Comparison of ENCODE assay signal across 14 cellular contexts in genomic region chr2:132424526-132425121, GRCh38. TPM values are rescaled to one million over a fixed set of nuclear protein-coding genes. Genes with fewer than 3 reads are reported as not detected.
A peak's percentile ranks its signal among the peaks of the same experiment; 100 is the strongest.
DNase-seq lines count a peak whose midpoint lies in the region; ATAC-seq and TF ChIP-seq lines count a peak whose summit lies in the region.
"Had no signal": no experiment of that assay in that cellular context is flagged by ENCODE, and none has a peak within 500 bp of the region (broad histone marks: within the 10 kb centered on the region; RNA-seq: fewer than 3 reads in every experiment).

No MANE protein-coding gene starts in this region.

- DNase-seq in MG63 (peak; percentile 54), fibroblast of lung (ENCODE audit: low read depth in 2 of 2) (peak; percentile 69 to 70), lower lobe of right lung (no peak), upper lobe of left lung (no peak), uterus (no peak), D341Med (ENCODE audit: low spot score) (no peak)
- no peak for DNase-seq in activated CD4-positive, alpha-beta T cell treated with anti-CD3 and anti-CD28 coated beads for 4 hours
- DNase-seq: NCI-H2171, OCI-M1, posterior cingulate gyrus, T-helper 1 cell had no signal

- H3K4me2 ChIP-seq in fibroblast of lung (ENCODE audit: extremely low read depth, insufficient read depth, low read length) = no peak overlapping the region

- H3K27me3 ChIP-seq in MG63 (no peaks in the 10 kb centered on the region), fibroblast of lung (ENCODE audit: control insufficient read depth, insufficient read depth, low read length) (no peaks in the 10 kb centered on the region), lower lobe of right lung (ENCODE audit: low read depth) (no peaks in the 10 kb centered on the region), upper lobe of left lung (no peaks in the 10 kb centered on the region), uterus (no peaks in the 10 kb centered on the region)
- H3K27me3 ChIP-seq: breast epithelium had no signal

- TF ChIP-seq POLR2A in upper lobe of left lung (IDR thresholded peaks at IDR 0.05) = no peak
- no peak for TF ChIP-seq POLR2A in uterus (IDR thresholded peaks at IDR 0.05)

- ATAC-seq in lower lobe of right lung (peak; percentile 68 to 71), upper lobe of left lung (ENCODE audit: low FRiP score in 2 of 2) (peak; percentile 23 to 93)

- H4K20me1 ChIP-seq in fibroblast of lung (ENCODE audit: control insufficient read depth, extremely low read depth, insufficient read depth, low read length) = no peaks in the 10 kb centered on the region

- WGBS in upper lobe of left lung, 2 donors = 82 to 86% methylated on average over 5 of the region's 5 CpGs

- H3K79me2 ChIP-seq in fibroblast of lung (ENCODE audit: control insufficient read depth, insufficient read depth, low read length) = no peaks in the 10 kb centered on the region

- TF ChIP-seq CTCF in fibroblast of lung (conservative IDR thresholded peaks at IDR 0.05 in 1 of 2, IDR thresholded peaks at IDR 0.05 in 1 of 2; ENCODE audit: low read depth in 1 of 2, low read length in 2 of 2) = peak in 1 of 2 donors; percentile 24
- TF ChIP-seq CTCF in lower lobe of right lung (IDR thresholded peaks at IDR 0.05) = no peak
- TF ChIP-seq CTCF in upper lobe of left lung (IDR thresholded peaks at IDR 0.05) = no peak
- no peak for TF ChIP-seq CTCF in uterus (IDR thresholded peaks at IDR 0.05)

- H3K4me3 ChIP-seq in MG63 = no peak overlapping the region
- no peak overlapping the region for H3K4me3 ChIP-seq in fibroblast of lung (replicated peaks in 1 of 4; ENCODE audit: control extremely low read depth in 1 of 4, insufficient read depth in 1 of 4, low read depth in 3 of 4, low read length in 4 of 4)
- H3K4me3 ChIP-seq in lower lobe of right lung = no peak overlapping the region
- no peak overlapping the region for H3K4me3 ChIP-seq in upper lobe of left lung
- no peak overlapping the region for H3K4me3 ChIP-seq in uterus
- H3K4me3 ChIP-seq: breast epithelium, lung had no signal

- no peak for TF ChIP-seq EP300 in upper lobe of left lung (IDR thresholded peaks at IDR 0.05)

- H3K27ac ChIP-seq in fibroblast of lung (ENCODE audit: insufficient read depth, low read length) (no peak overlapping the region), lower lobe of right lung (no peak overlapping the region), upper lobe of left lung (no peak overlapping the region), uterus (no peak overlapping the region)
- H3K27ac ChIP-seq: breast epithelium had no signal

- no peak overlapping the region for H3K9ac ChIP-seq in fibroblast of lung (ENCODE audit: insufficient read depth, low read length)

- intact Hi-C loops in lower lobe of right lung (cut with DNase I) = no loop called here
- intact Hi-C loops in uterus (cut with DNase I; ENCODE audit: low total_unique reads) = no loop called here

- H3K9me3 ChIP-seq in MG63 = no peaks in the 10 kb centered on the region
- no peaks in the 10 kb centered on the region for H3K9me3 ChIP-seq in fibroblast of lung (ENCODE audit: control insufficient read depth, insufficient read depth, low read depth, low read length)
- no peaks in the 10 kb centered on the region for H3K9me3 ChIP-seq in lower lobe of right lung
- no peaks in the 10 kb centered on the region for H3K9me3 ChIP-seq in upper lobe of left lung
- no peaks in the 10 kb centered on the region for H3K9me3 ChIP-seq in uterus
- H3K9me3 ChIP-seq: breast epithelium had no signal

- H3K4me1 ChIP-seq in fibroblast of lung (ENCODE audit: control insufficient read depth, extremely low read depth, insufficient read depth, low read length) (no peaks in the 10 kb centered on the region), lower lobe of right lung (no peaks in the 10 kb centered on the region), upper lobe of left lung (peaks cover 0 to 3% (median 0%) of the 10 kb centered on the region in 4 donors), uterus (no peaks in the 10 kb centered on the region)
- H3K4me1 ChIP-seq: breast epithelium had no signal

- no peaks in the 10 kb centered on the region; the same call in 1 of the 2 replicates for H3K36me3 ChIP-seq in MG63
- no peaks in the 10 kb centered on the region for H3K36me3 ChIP-seq in fibroblast of lung (ENCODE audit: control insufficient read depth, insufficient read depth, low read length)
- no peaks in the 10 kb centered on the region for H3K36me3 ChIP-seq in lower lobe of right lung
- H3K36me3 ChIP-seq in upper lobe of left lung = no peaks in the 10 kb centered on the region
- H3K36me3 ChIP-seq in uterus = no peaks in the 10 kb centered on the region
- H3K36me3 ChIP-seq: breast epithelium had no signal

- no peak overlapping the region for H2AFZ ChIP-seq in fibroblast of lung (ENCODE audit: low read length)

RNA-seq across cellular contexts. Expression of gene GPR39, which starts 8.0 kb away (rescaled TPM):
- 0.95 and 3.1 TPM in 2 replicates for total RNA-seq in MG63 (2014; rRNA removed; shearing (Covaris generic); ENCODE audit: low replicate concordance)
- 0.26 and 1.3 TPM in 2 replicates for total RNA-seq in fibroblast of lung
- 1.00 and 2.3 TPM in 2 replicates for polyA plus RNA-seq in fibroblast of lung
- polyA plus RNA-seq in fibroblast of lung (2012) = 0.82 and 1.8 TPM in 2 replicates
- polyA minus RNA-seq in fibroblast of lung (ENCODE audit: low replicate concordance) = 1.5 and 7.5 TPM in 2 replicates
- total RNA-seq in lower lobe of right lung = 11.2 TPM
- 10 to 100 TPM; 10.1 to 45.9 (median 24.0) TPM for total RNA-seq in upper lobe of left lung
- 10 to 100 TPM in 1 of 4 donors, 1 to 10 TPM in 1, under 1 TPM in 1, not detected in 1; 0.52 to 53.2 (median 6.8) TPM for total RNA-seq in uterus
- total RNA-seq: activated T-helper 1 cell treated with anti-CD3 and anti-CD28 coated beads, Interleukin-12 subunit alpha, Interleukin-12 subunit beta, Interleukin-2, Interleukin-4 antibody, amounts not matched to agents 30 ng/mL and 10 ng/mL and 1 ng/mL, durations not matched to agents 14 hours and 24 hours and 36 hours had no signal

Comparison
In these comparisons a context has a peak if more than half of its experiments do, and no peak if none do; other contexts are left out.
1. DNase-seq: peak in MG63 (single experiment) and fibroblast of lung (2 of 2); none in lower lobe of right lung (single experiment), upper lobe of left lung (0 of 2), activated CD4-positive, alpha-beta T cell treated with anti-CD3 and anti-CD28 coated beads for 4 hours (0 of 2), uterus (0 of 2) and D341Med (single experiment).